8 cellular contexts compared by ENCODE assay signal in genomic region chr3:12810013-12810780, GRCh38. TPM values are rescaled to one million over a fixed set of nuclear protein-coding genes. Genes with fewer than 3 reads are reported as not detected.
A peak's percentile ranks its signal among the peaks of the same experiment; 100 is the strongest.
DNase-seq lines count a peak whose midpoint lies in the region; ATAC-seq and TF ChIP-seq lines count a peak whose summit lies in the region.

No MANE protein-coding gene starts in this region.

- H3K27me3 ChIP-seq in colonic mucosa: no peaks in the 10 kb centered on the region

- no peaks in the 10 kb centered on the region for H3K4me1 ChIP-seq in colonic mucosa

- DNase-seq in NCI-H1436 (lab: John Stamatoyannopoulos, UW): peak; percentile 82
- DNase-seq in NCI-H1436 treated with DMSO at 0.1 percent for 48 hours (lab: John Stamatoyannopoulos, UW): no peak
- peak; percentile 79 for DNase-seq in NCI-H2171 treated with DMSO at 0.1 percent for 48 hours (lab: John Stamatoyannopoulos, UW)
- DNase-seq in activated CD4-positive, alpha-beta T cell treated with anti-CD3 and anti-CD28 coated beads for 48 hours: peak; percentile 95
- peak; percentile 99 for DNase-seq in colonic mucosa
- peak; percentile 97 for DNase-seq in left lobe of liver (ENCODE audit: low spot score)
- DNase-seq in stimulated activated CD4-positive, alpha-beta T cell treated with anti-CD3 and anti-CD28 coated beads, Interleukin-1b, Interleukin-23, amount 100 ng/mL, for 48 hours: peak; percentile 91

- intact Hi-C loops in colonic mucosa (cut with DNase I): no loop called here

- TF ChIP-seq CTCF in colonic mucosa (IDR thresholded peaks at IDR 0.05): peak; percentile 60

- no peaks in the 10 kb centered on the region for H3K9me3 ChIP-seq in colonic mucosa

- peak overlapping the region; percentile 57 for H3K4me3 ChIP-seq in colonic mucosa

- peak overlapping the region; percentile 40 to 74 for H3K9ac ChIP-seq in colonic mucosa (ENCODE audit: low read depth in 2 of 2, low read length in 2 of 2)

- peak; percentile 99 for ATAC-seq in HG02981 (IDR thresholded peaks at IDR 0.05; ENCODE audit: unreplicated experiment)
- peak; percentile 98 for ATAC-seq in left lobe of liver

- no peaks in the 10 kb centered on the region for H3K36me3 ChIP-seq in colonic mucosa

- H3K27ac ChIP-seq in colonic mucosa: peak overlapping the region; percentile 22

RNA-seq across cellular contexts. Expression of gene CAND2, which starts 13.7 kb away (rescaled TPM):
- 1 to 10 TPM in 1 of 2 donors, under 1 TPM in 1; 0.72 to 2.2 TPM for total RNA-seq in colonic mucosa
- 7.2 TPM for total RNA-seq in left lobe of liver

RNA-seq across cellular contexts. Expression of gene RPL32, which starts 31.2 kb away (rescaled TPM):
- total RNA-seq in colonic mucosa (1,000 to 10,000 TPM; 1,239 to 1,262 TPM), left lobe of liver (414 TPM)

RNA-seq across cellular contexts. Expression of gene TMEM40, which starts 51.1 kb away (rescaled TPM):
- total RNA-seq in colonic mucosa (not detected), left lobe of liver (0.65 TPM)
